In the genomic region with DNA sequence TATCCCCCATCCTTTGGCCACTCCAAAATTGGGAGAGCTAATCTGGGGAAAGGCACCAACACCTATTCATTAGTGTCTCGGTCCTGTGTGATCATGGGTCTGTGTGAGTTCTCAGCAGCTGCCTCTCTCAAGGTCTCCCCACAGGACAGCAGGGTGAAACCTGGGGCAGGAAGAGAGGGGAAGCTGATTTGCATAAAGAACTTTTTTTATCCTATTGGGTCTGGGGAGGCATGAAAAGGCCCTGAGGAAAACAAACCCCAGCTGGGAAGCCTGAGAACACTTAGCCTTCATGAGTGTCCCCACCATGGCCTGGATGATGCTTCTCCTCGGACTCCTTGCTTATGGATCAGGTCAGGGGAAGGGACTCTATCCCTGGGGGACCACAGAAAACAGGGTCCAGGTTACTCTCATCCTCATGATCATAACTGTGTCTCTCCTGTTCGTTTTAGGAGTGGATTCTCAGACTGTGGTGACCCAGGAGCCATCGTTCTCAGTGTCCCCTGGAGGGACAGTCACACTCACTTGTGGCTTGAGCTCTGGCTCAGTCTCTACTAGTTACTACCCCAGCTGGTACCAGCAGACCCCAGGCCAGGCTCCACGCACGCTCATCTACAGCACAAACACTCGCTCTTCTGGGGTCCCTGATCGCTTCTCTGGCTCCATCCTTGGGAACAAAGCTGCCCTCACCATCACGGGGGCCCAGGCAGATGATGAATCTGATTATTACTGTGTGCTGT, we compare ENCODE assay signal across 1 cellular context.
A peak's percentile ranks its signal among the peaks of the same experiment; 100 is the strongest.
TF ChIP-seq lines count a peak whose summit lies in the region.

No MANE protein-coding gene starts in this region.

TF ChIP-seq in GM12878, 131 proteins besides CTCF, POLR2A, EP300 and RAD21 (continued from another document):
- TF ChIP-seq MXI1 (IDR thresholded peaks at IDR 0.05; ENCODE audit: low read depth, low read length) (no peak), TBL1XR1 (IDR thresholded peaks at IDR 0.05; ENCODE audit: low read depth, low read length) (peak; percentile 40; the same call in 1 of the 2 replicates), POU2F2 (IDR thresholded peaks at IDR 0.05; ENCODE audit: borderline replicate concordance, low read depth, low read length) (peak; percentile 89; the same call in 2 of the 3 replicates), MTA3 (IDR thresholded peaks at IDR 0.05; ENCODE audit: borderline replicate concordance, low read length) (no peak), ETV6 (conservative IDR thresholded peaks at IDR 0.05 in 1 of 2, IDR thresholded peaks at IDR 0.05 in 1 of 2; ENCODE audit: borderline replicate concordance in 1 of 2, low read depth in 1 of 2) (0 out of 4 replicates have a peak, but pooled peaks of 1 of the 2 experiments have one; percentile 25), GATAD2B (conservative IDR thresholded peaks at IDR 0.05; ENCODE audit: low read depth) (0 out of 2 replicates have a peak, but pooled peaks have one; percentile 56), PML (IDR thresholded peaks at IDR 0.05; ENCODE audit: low read length) (no peak), POLR2AphosphoS5 (IDR thresholded peaks at IDR 0.05; ENCODE audit: low read length) (peak; percentile 20; the same call in 1 of the 2 replicates), RB1 (IDR thresholded peaks at IDR 0.05; ENCODE audit: borderline replicate concordance) (0 out of 2 replicates have a peak, but pooled peaks have one; percentile 31), SPI1 (IDR thresholded peaks at IDR 0.05; ENCODE audit: borderline replicate concordance, insufficient read depth, low read depth, low read length) (no peak), TCF3 (IDR thresholded peaks at IDR 0.05; ENCODE audit: borderline replicate concordance, insufficient read depth, low read depth, low read length) (no peak), SP1 (IDR thresholded peaks at IDR 0.05; ENCODE audit: low read depth, low read length) (no peak), MEF2B (IDR thresholded peaks at IDR 0.05; ENCODE audit: partially characterized antibody, poor library complexity, severe bottlenecking) (peak; percentile 40), EGR1 (IDR thresholded peaks at IDR 0.05; ENCODE audit: borderline replicate concordance in 1 of 2, low read depth in 2 of 2, low read length in 2 of 2) (no peak), NFIC (IDR thresholded peaks at IDR 0.05; ENCODE audit: low read depth, low read length) (no peak), IKZF2 (IDR thresholded peaks at IDR 0.05) (peak; percentile 17 to 27; a peak in 1 of 4 replicates)
- TF ChIP-seq, protein P1, sequence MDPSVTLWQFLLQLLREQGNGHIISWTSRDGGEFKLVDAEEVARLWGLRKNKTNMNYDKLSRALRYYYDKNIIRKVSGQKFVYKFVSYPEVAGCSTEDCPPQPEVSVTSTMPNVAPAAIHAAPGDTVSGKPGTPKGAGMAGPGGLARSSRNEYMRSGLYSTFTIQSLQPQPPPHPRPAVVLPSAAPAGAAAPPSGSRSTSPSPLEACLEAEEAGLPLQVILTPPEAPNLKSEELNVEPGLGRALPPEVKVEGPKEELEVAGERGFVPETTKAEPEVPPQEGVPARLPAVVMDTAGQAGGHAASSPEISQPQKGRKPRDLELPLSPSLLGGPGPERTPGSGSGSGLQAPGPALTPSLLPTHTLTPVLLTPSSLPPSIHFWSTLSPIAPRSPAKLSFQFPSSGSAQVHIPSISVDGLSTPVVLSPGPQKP (IDR thresholded peaks at IDR 0.05; ENCODE audit: low read depth, low read length): no peak
